Comparison of ENCODE assay signal across 11 cellular contexts in genomic region chr7:155918720-155919399, GRCh38.
A peak's percentile ranks its signal among the peaks of the same experiment; 100 is the strongest.
DNase-seq lines count a peak whose midpoint lies in the region; ATAC-seq, FAIRE-seq and TF ChIP-seq lines count a peak whose summit lies in the region.
"Had no signal": no experiment of that assay in that cellular context is flagged by ENCODE, and none has a peak within 500 bp of the region (broad histone marks: within the 10 kb centered on the region; RNA-seq: fewer than 3 reads in every experiment).

No MANE protein-coding gene starts in this region.

- peaks cover 0 to 4% (median 0%) of the 10 kb centered on the region in 3 donors for H3K4me1 ChIP-seq in pancreas

- FAIRE-seq in H54 (lab: Jason Lieb, UNC) (no peak), pancreas (lab: Jason Lieb, UNC) (no peak)

- peak; percentile 80 to 88 (median 84) for ATAC-seq in pancreas
- no peak for ATAC-seq in HG03045 (IDR thresholded peaks at IDR 0.05; ENCODE audit: unreplicated experiment)
- ATAC-seq in GM21360 (IDR thresholded peaks at IDR 0.05; ENCODE audit: unreplicated experiment) = no peak
- ATAC-seq in HG02763 (IDR thresholded peaks at IDR 0.05; ENCODE audit: unreplicated experiment) = no peak

- H3K9me3 ChIP-seq in pancreas = no peaks in the 10 kb centered on the region
- H3K9me3 ChIP-seq: suprapubic skin had no signal

- no peak for TF ChIP-seq POLR2A in H54 (IDR thresholded peaks at IDR 0.05; ENCODE audit: low read depth, low read length)

- H3K27me3 ChIP-seq in pancreas = no peaks in the 10 kb centered on the region

- WGBS in pancreas, 2 donors = 23 to 25% methylated on average over 14 of the region's 14 CpGs

- intact Hi-C loops in pancreas (cut with DNase I) = no loop called here

- H3K4me3 ChIP-seq in foreskin fibroblast (ENCODE audit: low read depth in 1 of 2, low read length in 2 of 2) (no peak overlapping the region), pancreas (no peak overlapping the region)
- H3K4me3 ChIP-seq: suprapubic skin had no signal

- in situ Hi-C loops in SK-MEL-5 (cut with HindIII; ENCODE audit: low pct_unique_long_range_greater_than_20kb, low sequenced_read_pairs) = no loop called here

- DNase-seq in H54 (ENCODE audit: insufficient read length, low spot score) = peak; percentile 91
- DNase-seq in SK-MEL-5 (ENCODE audit: low read depth, low spot score) = peak; percentile 96
- DNase-seq in foreskin fibroblast = peak; percentile 1 to 51
- peak in 4 of 6 donors; percentile 40 to 75 (median 68) for DNase-seq in pancreas
- DNase-seq in stimulated activated naive CD4-positive, alpha-beta T cell treated with Interleukin-2 at 50 U/mL for 16 hours (lab: John Stamatoyannopoulos, UW) = no peak
- DNase-seq: NCI-H446; stimulated activated CD4-positive, alpha-beta T cell treated with anti-CD3 and anti-CD28 coated beads, Interleukin-12 subunit alpha, Interleukin-12 subunit beta, amount 100 ng/mL, for 4 hours had no signal

- H3K36me3 ChIP-seq in pancreas = no peaks in the 10 kb centered on the region
- H3K36me3 ChIP-seq: suprapubic skin had no signal

- no peak for TF ChIP-seq CTCF in foreskin fibroblast (IDR thresholded peaks at IDR 0.05; ENCODE audit: low read depth, low read length)
- TF ChIP-seq CTCF in pancreas (IDR thresholded peaks at IDR 0.05) = no peak

- H3K27ac ChIP-seq in pancreas = no peak overlapping the region
- H3K27ac ChIP-seq: suprapubic skin had no signal

Comparison
In these comparisons a context has a peak if more than half of its experiments do, and no peak if none do; other contexts are left out.
1. ATAC-seq: peak in pancreas (4 of 4); none in HG03045 (single experiment), GM21360 (single experiment) and HG02763 (single experiment).